Comparison of ENCODE assay signal across 8 cellular contexts in the genomic region with DNA sequence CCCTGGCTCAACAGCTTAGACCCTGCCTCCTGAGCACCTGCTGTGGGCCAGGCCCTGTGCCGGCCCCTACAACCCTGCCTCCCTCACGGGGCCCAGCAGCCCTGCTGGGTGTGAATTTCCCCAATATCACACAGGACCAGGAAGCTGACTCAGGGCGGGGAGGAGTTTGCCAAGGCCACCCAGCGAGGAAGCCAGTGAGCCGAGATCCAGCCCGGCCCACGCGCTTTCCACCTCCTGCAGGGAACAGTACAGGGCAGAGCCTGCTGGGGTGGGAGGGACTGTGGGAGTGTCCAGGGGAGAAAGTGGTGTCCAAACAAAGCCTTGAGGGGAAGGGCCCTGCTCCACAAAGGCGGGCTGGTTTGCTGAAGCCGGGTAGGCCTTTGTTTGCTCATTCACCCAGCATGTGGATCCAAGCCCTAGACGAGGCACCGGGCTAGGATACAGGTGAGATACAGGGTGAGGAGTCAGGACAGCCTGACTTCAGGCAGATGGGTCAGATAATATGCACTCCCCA. TPM values are rescaled to one million over a fixed set of nuclear protein-coding genes. Genes with fewer than 3 reads are reported as not detected.
A peak's percentile ranks its signal among the peaks of the same experiment; 100 is the strongest.
DNase-seq lines count a peak whose midpoint lies in the region; ATAC-seq, FAIRE-seq and TF ChIP-seq lines count a peak whose summit lies in the region.

No MANE protein-coding gene starts in this region.

- peak; percentile 91 to 94 for ATAC-seq in upper lobe of left lung (ENCODE audit: low FRiP score in 2 of 2)
- no peak for ATAC-seq in GM19023 (IDR thresholded peaks at IDR 0.05; ENCODE audit: unreplicated experiment)
- no peak for ATAC-seq in GM21576 (IDR thresholded peaks at IDR 0.05; ENCODE audit: unreplicated experiment)

- no peaks in the 10 kb centered on the region for H3K9me3 ChIP-seq in upper lobe of left lung

- TF ChIP-seq EP300 in upper lobe of left lung (IDR thresholded peaks at IDR 0.05), result no peak

- no peak overlapping the region for H3K27ac Mint-ChIP-seq in endothelial cell (ENCODE audit: unreplicated experiment)

- peak; percentile 75 for DNase-seq in H54 (ENCODE audit: insufficient read length, low spot score)
- peak; percentile 39 for DNase-seq in endothelial cell (ENCODE audit: low spot score)
- peak; percentile 96 for DNase-seq in mesenteric fat pad (ENCODE audit: low spot score)
- peak; percentile 89 to 92 for DNase-seq in upper lobe of left lung
- DNase-seq in central memory CD4-positive, alpha-beta T cell, result no peak

- H3K27me3 ChIP-seq in upper lobe of left lung, result no peaks in the 10 kb centered on the region

- no peaks in the 10 kb centered on the region for H3K36me3 Mint-ChIP-seq in endothelial cell (ENCODE audit: low read depth, unreplicated experiment)

- no peaks in the 10 kb centered on the region for H3K9me3 Mint-ChIP-seq in endothelial cell (ENCODE audit: unreplicated experiment)

- TF ChIP-seq CTCF in endothelial cell (IDR thresholded peaks at IDR 0.05; ENCODE audit: unreplicated experiment) (no peak), upper lobe of left lung (IDR thresholded peaks at IDR 0.05) (no peak)

- H3K27ac ChIP-seq in upper lobe of left lung, result peak overlapping the region; percentile 15 to 85 (median 78)

- WGBS in upper lobe of left lung, 2 donors, result 18 to 41% methylated on average over 9 to 12 of the region's 12 CpGs

- peaks cover 33 to 37% (median 33%) of the 10 kb centered on the region in 4 donors for H3K4me1 ChIP-seq in upper lobe of left lung

- TF ChIP-seq POLR2A in H54 (IDR thresholded peaks at IDR 0.05; ENCODE audit: low read depth, low read length) (0 out of 2 replicates have a peak, but pooled peaks have one; percentile 20), upper lobe of left lung (IDR thresholded peaks at IDR 0.05) (peak in 1 of 4 donors; percentile 76)

- no peak overlapping the region for H3K4me3 Mint-ChIP-seq in endothelial cell (ENCODE audit: unreplicated experiment)

- no peak overlapping the region for H3K4me3 ChIP-seq in upper lobe of left lung

- no peaks in the 10 kb centered on the region for H3K36me3 ChIP-seq in upper lobe of left lung

- FAIRE-seq in H54 (lab: Jason Lieb, UNC), result peak; percentile 64

- H3K4me1 Mint-ChIP-seq in endothelial cell (ENCODE audit: unreplicated experiment), result peaks cover 13% of the 10 kb centered on the region

- H3K27me3 Mint-ChIP-seq in endothelial cell (ENCODE audit: unreplicated experiment), result peaks cover 7% of the 10 kb centered on the region

TF ChIP-seq in PFSK-1, 5 proteins besides CTCF, POLR2A, EP300 and RAD21:
- no peak for TF ChIP-seq REST (IDR thresholded peaks at IDR 0.05; ENCODE audit: insufficient read depth in 1 of 2, low read depth in 2 of 2, low read length in 2 of 2)
- TF ChIP-seq FOXP2 (optimal IDR thresholded peaks at IDR 0.05; ENCODE audit: borderline replicate concordance, extremely low read depth, extremely low read length, insufficient read depth), result peak; percentile 29
- no peak for TF ChIP-seq TAF1 (IDR thresholded peaks at IDR 0.05; ENCODE audit: borderline replicate concordance, insufficient read depth, low read length)
- no peak for TF ChIP-seq POLR2AphosphoS5 (IDR thresholded peaks at IDR 0.05; ENCODE audit: low read depth, low read length)

RNA-seq across cellular contexts. Expression of gene RPL3, which starts 26.8 kb away (rescaled TPM):
- 3,373 TPM for polyA plus RNA-seq in PFSK-1 (2012; ENCODE audit: insufficient read length, low read depth)
- 2,149 TPM for total RNA-seq in endothelial cell (ENCODE audit: unreplicated experiment)
- 1,402 TPM for total RNA-seq in mesenteric fat pad
- 1,000 to 10,000 TPM; 1,194 to 1,833 (median 1,624) TPM for total RNA-seq in upper lobe of left lung

RNA-seq across cellular contexts. Expression of gene PDGFB, which starts 47.8 kb away (rescaled TPM):
- polyA plus RNA-seq in PFSK-1 (2012; ENCODE audit: insufficient read length, low read depth), result 6.1 TPM
- total RNA-seq in endothelial cell (ENCODE audit: unreplicated experiment) (53.4 TPM), mesenteric fat pad (38.0 TPM), upper lobe of left lung (10 to 100 TPM; 15.4 to 41.7 (median 24.1) TPM)

RNA-seq across cellular contexts. Expression of gene SYNGR1, which starts 57.2 kb away (rescaled TPM):
- polyA plus RNA-seq in PFSK-1 (2012; ENCODE audit: insufficient read length, low read depth), result 68.8 TPM
- total RNA-seq in endothelial cell (ENCODE audit: unreplicated experiment), result 2.9 TPM
- 10.8 TPM for total RNA-seq in mesenteric fat pad
- 10 to 100 TPM in 1 of 6 donors, 1 to 10 TPM in 5; 2.0 to 14.6 (median 5.3) TPM for total RNA-seq in upper lobe of left lung

Comparison
In these comparisons a context has a peak if more than half of its experiments do, and no peak if none do; other contexts are left out.
1. ATAC-seq: peak in upper lobe of left lung (2 of 2); none in GM19023 (single experiment) and GM21576 (single experiment).